Comparison of ENCODE assay signal across 28 cellular contexts in genomic region chr16:80202831-80203230, GRCh38.
"Had no signal": no experiment of that assay in that cellular context is flagged by ENCODE, and none has a peak within 500 bp of the region (broad histone marks: within the 10 kb centered on the region; RNA-seq: fewer than 3 reads in every experiment).

No MANE protein-coding gene starts in this region.

- H3K36me3 ChIP-seq: colonic mucosa, esophagus squamous epithelium, lower lobe of right lung, neutrophil, prostate gland, right atrium auricular region, thyroid gland, vagina had no signal

- H3K4me2 ChIP-seq: smooth muscle cell had no signal

- H3K4me3 ChIP-seq: colonic mucosa, esophagus squamous epithelium, lower lobe of right lung, mucosa of descending colon, prostate gland, right atrium auricular region, smooth muscle cell, thyroid gland, vagina had no signal

- ATAC-seq: left ventricle myocardium superior; lower lobe of right lung; mucosa of descending colon; natural killer cell treated with Interleukin-12 subunit alpha and Interleukin-12 subunit beta and Interleukin-15 and Interleukin-18, amount 100 ng/mL, for 72 hours; sciatic nerve; stimulated activated naive CD8-positive, alpha-beta T cell treated with anti-CD3 and anti-CD28 coated beads, Interleukin-15, amount 100 ng/mL, for 72 hours had no signal

- H3K27ac ChIP-seq: colonic mucosa, esophagus squamous epithelium, lower lobe of right lung, neutrophil, prostate gland, right atrium auricular region, thyroid gland, vagina had no signal

- H3K9me3 ChIP-seq: colonic mucosa, esophagus squamous epithelium, lower lobe of right lung, mucosa of descending colon, neutrophil, prostate gland, right atrium auricular region, thyroid gland, vagina had no signal

- FAIRE-seq: frontal cortex had no signal

- DNase-seq: colonic mucosa; effector CD8-positive, alpha-beta T cell; endodermal cell; erythroblast; esophagus squamous epithelium; hypothalamus; immature natural killer cell; islet precursor cell; left ventricle myocardium superior; lower lobe of right lung; mucosa of descending colon; naive B cell; stimulated activated CD4-positive, alpha-beta T cell treated with anti-CD3 and anti-CD28 coated beads, Interleukin-12 subunit alpha, Interleukin-12 subunit beta, amount 100 ng/mL, for 4 hours; stimulated activated CD4-positive, alpha-beta T cell treated with anti-CD3 and anti-CD28 coated beads, Interleukin-1b, Interleukin-23, amount 100 ng/mL, for 48 hours; stimulated activated CD4-positive, alpha-beta T cell treated with anti-CD3 and anti-CD28 coated beads, Interleukin-4, amount 100 ng/mL, for 1 hour; stimulated activated CD8-positive, alpha-beta memory T cell treated with anti-CD3 and anti-CD28 coated beads, Interleukin-4, amount 100 ng/mL, for 48 hours; stimulated activated naive CD4-positive, alpha-beta T cell; stimulated activated naive CD8-positive, alpha-beta T cell treated with anti-CD3 and anti-CD28 coated beads, Interleukin-15, amount 100 ng/mL, for 72 hours; thyroid gland; trophoblast cell had no signal

- H3K4me1 ChIP-seq: colonic mucosa, right atrium auricular region, thyroid gland had no signal

- H3K27me3 ChIP-seq: colonic mucosa, esophagus squamous epithelium, neutrophil, right atrium auricular region, thyroid gland, vagina had no signal
